ENCODE assay signal across 8 cellular contexts in genomic region chr12:122835693-122836026, GRCh38. TPM values are rescaled to one million over a fixed set of nuclear protein-coding genes. Genes with fewer than 3 reads are reported as not detected.
DNase-seq lines count a peak whose midpoint lies in the region; ATAC-seq, FAIRE-seq and TF ChIP-seq lines count a peak whose summit lies in the region.

No MANE protein-coding gene starts in this region.

- no peak overlapping the region for H2AK5ac ChIP-seq in mesenchymal stem cell (ENCODE audit: low read length, severe bottlenecking)

- peak overlapping the region; percentile 63 for H3K4me3 ChIP-seq in AG04449 (ENCODE audit: low read depth, low read length)
- peak overlapping the region; percentile 60 for H3K4me3 ChIP-seq in NT2/D1 (ENCODE audit: insufficient read length, low read depth)
- peak overlapping the region; percentile 84 to 85 for H3K4me3 ChIP-seq in mesenchymal stem cell (ENCODE audit: insufficient read depth in 1 of 2, low read depth in 1 of 2, low read length in 2 of 2)
- H3K4me3 ChIP-seq in upper lobe of left lung: peak overlapping the region; percentile 82 to 88 (median 86)

- no peak for FAIRE-seq in GM19239 (lab: Jason Lieb, UNC)

- no peak overlapping the region for H3K14ac ChIP-seq in mesenchymal stem cell (ENCODE audit: low read length in 2 of 2)

- H3K18ac ChIP-seq in mesenchymal stem cell (ENCODE audit: low read depth in 1 of 2, low read length in 2 of 2): peak overlapping the region in 1 of 2 experiments; percentile 82

- H3K4ac ChIP-seq in mesenchymal stem cell (ENCODE audit: low read depth in 1 of 2, low read length in 2 of 2): no peak overlapping the region

- CTCF ChIA-PET in AG04449 (lab: Yijun Ruan, JAX): no interaction called here

- WGBS in mesenchymal stem cell: 0% methylated on average over 4 of the region's 52 CpGs
- WGBS in upper lobe of left lung, 2 donors: 6 to 7% methylated on average over 3 to 6 of the region's 52 CpGs

- peak in 1 of 2 donors; percentile 30 for ATAC-seq in upper lobe of left lung (ENCODE audit: low FRiP score in 2 of 2)

- TF ChIP-seq CTCF in AG04449 (IDR thresholded peaks at IDR 0.05; ENCODE audit: insufficient read depth, low read length, missing control alignments) (no peak), upper lobe of left lung (IDR thresholded peaks at IDR 0.05) (no peak)

- no peak overlapping the region for H2BK120ac ChIP-seq in mesenchymal stem cell (ENCODE audit: low read depth, low read length)

- no peak overlapping the region for H2BK12ac ChIP-seq in mesenchymal stem cell (ENCODE audit: low read length in 2 of 2)

- TF ChIP-seq POLR2A in upper lobe of left lung (IDR thresholded peaks at IDR 0.05): no peak
- TF ChIP-seq POLR2A in erythroblast (IDR thresholded peaks at IDR 0.05; ENCODE audit: low read length): no peak

- peaks cover 11% of the 10 kb centered on the region for H3K79me1 ChIP-seq in mesenchymal stem cell (replicated peaks; ENCODE audit: low read length, poor library complexity, severe bottlenecking)

- H3K36me3 ChIP-seq in NT2/D1 (ENCODE audit: insufficient read depth, insufficient read length, low read length): peaks cover 5% of the 10 kb centered on the region
- peaks cover 0 to 11% of the 10 kb centered on the region in 2 experiments for H3K36me3 ChIP-seq in mesenchymal stem cell (ENCODE audit: control insufficient read depth in 1 of 2, insufficient read depth in 2 of 2, low read depth in 1 of 2, low read length in 2 of 2)
- H3K36me3 ChIP-seq in upper lobe of left lung: no peaks in the 10 kb centered on the region

- no peak overlapping the region for H2BK15ac ChIP-seq in mesenchymal stem cell (ENCODE audit: low read depth, poor library complexity, severe bottlenecking)

- H3K4me1 ChIP-seq in NT2/D1 (ENCODE audit: insufficient read depth, insufficient read length) (peaks cover 10% of the 10 kb centered on the region), mesenchymal stem cell (ENCODE audit: control insufficient read depth, insufficient read depth, low read depth, low read length) (peaks cover 19% of the 10 kb centered on the region), upper lobe of left lung (peaks cover 19 to 43% (median 21%) of the 10 kb centered on the region in 4 donors)

- H2BK5ac ChIP-seq in mesenchymal stem cell (ENCODE audit: low read depth, low read length, poor library complexity, severe bottlenecking): no peak overlapping the region

- no peak for DNase-seq in AG04449 (ENCODE audit: low read depth, low spot score)
- peak; percentile 78 for DNase-seq in GM19239 (ENCODE audit: insufficient read length, low spot score)
- DNase-seq in NT2/D1 (ENCODE audit: low read depth, low spot score): no peak
- DNase-seq in dermis blood vessel endothelial cell: peak; percentile 42
- no peak for DNase-seq in mesenchymal stem cell
- peak in 1 of 2 donors; percentile 90 for DNase-seq in upper lobe of left lung
- DNase-seq in erythroblast (lab: John Stamatoyannopoulos, UW): no peak
- no peak for DNase-seq in SIG-M5 treated with dmso at 0.1 percent for 504 hours (lab: John Stamatoyannopoulos, UW; ENCODE audit: unreplicated experiment)

- no peak overlapping the region for H3K23ac ChIP-seq in mesenchymal stem cell (ENCODE audit: low read length in 2 of 2)

- peaks cover 12% of the 10 kb centered on the region for H3K27me3 ChIP-seq in NT2/D1 (ENCODE audit: insufficient read depth, insufficient read length)
- H3K27me3 ChIP-seq in mesenchymal stem cell (ENCODE audit: control insufficient read depth in 1 of 2, insufficient read depth in 1 of 2, low read length in 2 of 2): no peaks in the 10 kb centered on the region
- H3K27me3 ChIP-seq in upper lobe of left lung: no peaks in the 10 kb centered on the region

- H4K91ac ChIP-seq in mesenchymal stem cell (ENCODE audit: low read length): no peak overlapping the region

- peak overlapping the region; percentile 83 for H3K4me2 ChIP-seq in mesenchymal stem cell (ENCODE audit: low read length, poor library complexity, severe bottlenecking)

- H3K9ac ChIP-seq in NT2/D1 (ENCODE audit: insufficient read length, low read depth) (peak overlapping the region; percentile 79), mesenchymal stem cell (ENCODE audit: low read length) (peak overlapping the region; percentile 72)

- H4K8ac ChIP-seq in mesenchymal stem cell (ENCODE audit: low read length): peak overlapping the region; percentile 24

- POLR2A ChIA-PET in AG04449 (lab: Yijun Ruan, JAX): interaction anchor here (1.1 kb wide), 1 partner anchor 131 kb away, joined by 4 read pairs; the partner anchor contains the start of gene ABCB9

- H3K9me3 ChIP-seq in NT2/D1 (ENCODE audit: insufficient read depth, low read length) (no peaks in the 10 kb centered on the region), mesenchymal stem cell (ENCODE audit: control insufficient read depth, low read length) (no peaks in the 10 kb centered on the region), upper lobe of left lung (no peaks in the 10 kb centered on the region)

- TF ChIP-seq EP300 in upper lobe of left lung (IDR thresholded peaks at IDR 0.05): no peak

- H2AFZ ChIP-seq in mesenchymal stem cell (ENCODE audit: low read depth, low read length): peak overlapping the region; percentile 67

- H3K27ac ChIP-seq in mesenchymal stem cell (ENCODE audit: low read length, poor library complexity, severe bottlenecking) (no peak overlapping the region), upper lobe of left lung (peak overlapping the region; percentile 79 to 91 (median 88))

RNA-seq across cellular contexts. Expression of gene HIP1R, which starts 0.4 kb away (rescaled TPM):
- total RNA-seq in dermis blood vessel endothelial cell (132 and 200 TPM in 2 replicates), upper lobe of left lung (100 to 1,000 TPM in 1 of 6 donors, 10 to 100 TPM in 5; 34.2 to 137 (median 46.9) TPM)
- 4.6 TPM for polyA plus RNA-seq in mesenchymal stem cell (2013, experiment 1 of 2)
- 5.0 TPM for polyA plus RNA-seq in mesenchymal stem cell (2013, experiment 2 of 2)

Comparison
In these comparisons a context has a peak if more than half of its experiments do, and no peak if none do; other contexts are left out.
1. DNase-seq: peak in GM19239 (single experiment) and dermis blood vessel endothelial cell (single experiment); none in AG04449 (single experiment), NT2/D1 (single experiment), mesenchymal stem cell (single experiment), erythroblast (0 of 2) and SIG-M5 treated with dmso at 0.1 percent for 504 hours (single experiment).
2. Peak in every context shown above with its lines, with median percentiles within 50 percentile points of each other: H3K4me3 ChIP-seq.